19 cellular contexts compared by ENCODE assay signal in genomic region chr1:233088613-233089012, GRCh38.
"Had no signal": no experiment of that assay in that cellular context is flagged by ENCODE, and none has a peak within 500 bp of the region (broad histone marks: within the 10 kb centered on the region; RNA-seq: fewer than 3 reads in every experiment).

No MANE protein-coding gene starts in this region.

- H3K4me3 ChIP-seq: SJSA1, SK-N-MC had no signal

- H3K9me3 ChIP-seq: SJSA1 had no signal

- H3K36me3 ChIP-seq: SJSA1 had no signal

- H3K27me3 ChIP-seq: SJSA1 had no signal

- H3K27ac ChIP-seq: HL-60, SJSA1, SK-N-MC had no signal

- DNase-seq: IMR-90, Kasumi-1, KG1, MM.1S, NCI-H1092 treated with DMSO at 0.1 percent for 48 hours, NCI-H1417, NCI-H1436 treated with DMSO at 0.1 percent for 48 hours, NCI-H1694, NCI-H187 treated with DMSO at 0.1 percent for 48 hours, NCI-H2029 treated with DMSO at 0.1 percent for 48 hours, NCI-H2227 treated with DMSO at 0.1 percent for 48 hours, NCI-H524, NCI-H748 treated with DMSO at 0.1 percent for 48 hours, Right ventricle myocardium superior, RPMI8226, SIG-M5 had no signal
